ENCODE assay signal across 13 cellular contexts in the genomic region with DNA sequence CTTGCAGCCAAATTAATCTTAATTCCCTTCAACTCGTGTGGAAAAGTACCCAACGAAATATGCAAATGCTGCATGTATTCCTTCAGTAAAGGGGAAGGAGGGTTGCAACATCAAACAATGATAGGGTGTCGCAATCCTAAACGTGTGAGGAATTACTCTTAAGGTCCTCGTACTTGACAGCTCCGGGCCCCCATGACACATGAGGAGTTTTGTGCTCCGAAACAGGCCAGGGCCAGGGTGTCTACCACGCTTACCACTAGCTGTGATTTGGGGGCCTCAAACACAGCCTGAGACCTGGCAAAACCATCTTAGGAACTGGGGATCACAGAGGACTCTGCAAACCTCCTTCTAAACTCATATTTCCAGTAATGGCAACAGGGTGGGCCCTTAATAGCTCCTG. TPM values are rescaled to one million over a fixed set of nuclear protein-coding genes. Genes with fewer than 3 reads are reported as not detected.
DNase-seq lines count a peak whose midpoint lies in the region; ATAC-seq and TF ChIP-seq lines count a peak whose summit lies in the region.
"Had no signal": no experiment of that assay in that cellular context is flagged by ENCODE, and none has a peak within 500 bp of the region (broad histone marks: within the 10 kb centered on the region; RNA-seq: fewer than 3 reads in every experiment).

No MANE protein-coding gene starts in this region.

- ATAC-seq in right cardiac atrium (no peak), GM21576 (IDR thresholded peaks at IDR 0.05; ENCODE audit: unreplicated experiment) (no peak), GM19324 (IDR thresholded peaks at IDR 0.05; ENCODE audit: low FRiP score, unreplicated experiment) (no peak)

- TF ChIP-seq CTCF in HFFc6 (IDR thresholded peaks at IDR 0.05) = no peak

- no peaks in the 10 kb centered on the region for H3K27me3 ChIP-seq in adipocyte (replicated peaks; ENCODE audit: control insufficient read depth, insufficient read depth, low read length)
- H3K27me3 ChIP-seq in right cardiac atrium (ENCODE audit: control insufficient read depth, insufficient read depth) = no peaks in the 10 kb centered on the region

- H3K27ac ChIP-seq in right cardiac atrium (ENCODE audit: low read length) = peak overlapping the region; percentile 87
- H3K27ac ChIP-seq in skin epidermis = peak overlapping the region in 20 of 21 experiments; percentile 23 to 92 (median 75)

- H3K4me1 Mint-ChIP-seq in HFFc6 (ENCODE audit: low read depth) = peaks cover 26% of the 10 kb centered on the region

- H3K9me3 Mint-ChIP-seq in HFFc6 = no peaks in the 10 kb centered on the region

- H3K36me3 Mint-ChIP-seq in HFFc6 (ENCODE audit: low read depth) = no peaks in the 10 kb centered on the region
- H3K36me3 Mint-ChIP-seq: brain had no signal

- no peak overlapping the region for H3K27ac Mint-ChIP-seq in HFFc6
- H3K27ac Mint-ChIP-seq: progenitor cell of endocrine pancreas had no signal

- DNase-seq in adipocyte (ENCODE audit: low read depth) = peak; percentile 81
- DNase-seq in right cardiac atrium = peak in 2 of 3 donors; percentile 60 to 72
- no peak for DNase-seq in HFFc6
- DNase-seq in putamen (ENCODE audit: low spot score) = no peak
- DNase-seq: NCI-H2029; stimulated activated CD8-positive, alpha-beta memory T cell treated with anti-CD3 and anti-CD28 coated beads, Interleukin-4, amount 100 ng/mL, for 48 hours; SW 1271 had no signal

- peaks cover 68% of the 10 kb centered on the region for H3K4me1 ChIP-seq in adipocyte (ENCODE audit: control insufficient read depth, insufficient read depth, low read length)
- H3K4me1 ChIP-seq in right cardiac atrium (ENCODE audit: control insufficient read depth, insufficient read depth, low read length) = peaks cover 4% of the 10 kb centered on the region

- no peak overlapping the region for H3K4me3 Mint-ChIP-seq in HFFc6

- no peaks in the 10 kb centered on the region for H3K36me3 ChIP-seq in adipocyte (ENCODE audit: control insufficient read depth, insufficient read depth, low read length, severe bottlenecking)

- H3K4me3 ChIP-seq in adipocyte (ENCODE audit: low read length) (peak overlapping the region; percentile 53), right cardiac atrium (ENCODE audit: low read length) (no peak overlapping the region), skin epidermis (no peak overlapping the region)

- H3K9ac ChIP-seq in adipocyte (ENCODE audit: low read length) = peak overlapping the region; percentile 60

- peaks cover 1% of the 10 kb centered on the region; the same call in 1 of the 2 replicates for H3K27me3 Mint-ChIP-seq in HFFc6 (ENCODE audit: insufficient read depth)
- H3K27me3 Mint-ChIP-seq: progenitor cell of endocrine pancreas had no signal

- intact Hi-C loops in right cardiac atrium (cut with DNase I) = loop anchor here (2.0 to 10.0 kb wide), 5 partner anchors 42 to 167 kb away; no protein-coding TSS in a partner anchor

- 61% methylated on average over 8 of the region's 8 CpGs for WGBS in right cardiac atrium

- TF ChIP-seq EP300 in Ishikawa (IDR thresholded peaks at IDR 0.05; ENCODE audit: borderline replicate concordance) = no peak

- H3K9me3 ChIP-seq in adipocyte (ENCODE audit: control insufficient read depth, low read length) = no peaks in the 10 kb centered on the region
- H3K9me3 ChIP-seq in right cardiac atrium (ENCODE audit: control insufficient read depth, low read length) = no peaks in the 10 kb centered on the region

- no peak for TF ChIP-seq RAD21 in Ishikawa (IDR thresholded peaks at IDR 0.05; ENCODE audit: low read depth)

TF ChIP-seq in Ishikawa, 13 proteins besides CTCF, POLR2A, EP300 and RAD21:
- peak; percentile 99 for TF ChIP-seq CEBPB (IDR thresholded peaks at IDR 0.05)
- no peak for TF ChIP-seq YY1 (IDR thresholded peaks at IDR 0.05; ENCODE audit: low read depth)

RNA-seq across cellular contexts. Expression of gene FOS, which starts 20.4 kb away (rescaled TPM):
- total RNA-seq in right cardiac atrium = 100 to 1,000 TPM in 1 of 4 donors, 10 to 100 TPM in 3; 15.7 to 244 (median 46.3) TPM
- polyA plus RNA-seq in right cardiac atrium = 144 TPM
- 100 to 1,000 TPM; 118 to 368 (median 342) TPM for total RNA-seq in HFFc6 (2021; fragmentation: NEBNext Ultra II Directional; extraction: Animal tissue kit (Norgen Biotek cat#: 25700))

Comparison
In these comparisons a context has a peak if more than half of its experiments do, and no peak if none do; other contexts are left out.
1. DNase-seq: peak in adipocyte (single experiment) and right cardiac atrium (2 of 3); none in HFFc6 (single experiment) and putamen (single experiment).